8 cellular contexts compared by ENCODE assay signal in genomic region chr14:96501383-96501745, GRCh38.
DNase-seq lines count a peak whose midpoint lies in the region; ATAC-seq and TF ChIP-seq lines count a peak whose summit lies in the region.

No MANE protein-coding gene starts in this region.

- H3K27me3 ChIP-seq in GM06990 (replicated peaks; ENCODE audit: control insufficient read depth, insufficient read depth, low read length) (no peaks in the 10 kb centered on the region), muscle layer of colon (ENCODE audit: control insufficient read depth in 1 of 2, insufficient read depth in 2 of 2, low read length in 2 of 2) (no peaks in the 10 kb centered on the region)

- TF ChIP-seq CTCF in GM06990 (IDR thresholded peaks at IDR 0.05; ENCODE audit: insufficient read depth, low read length, poor library complexity, severe bottlenecking) (no peak), NB4 (IDR thresholded peaks at IDR 0.05; ENCODE audit: low read depth, low read length) (no peak), choroid plexus epithelial cell (conservative IDR thresholded peaks at IDR 0.05; ENCODE audit: low read depth, low read length) (no peak)

- peak overlapping the region; percentile 81 for H3K9ac ChIP-seq in muscle layer of colon (ENCODE audit: low read length)

- H3K36me3 ChIP-seq in GM06990 (ENCODE audit: control insufficient read depth, insufficient read depth, low read length) (no peaks in the 10 kb centered on the region), muscle layer of colon (ENCODE audit: insufficient read depth, low read length) (no peaks in the 10 kb centered on the region)

- peaks cover 32% of the 10 kb centered on the region for H3K4me1 ChIP-seq in muscle layer of colon (ENCODE audit: insufficient read depth, low read length)

- TF ChIP-seq POLR2A in NB4 (IDR thresholded peaks at IDR 0.05; ENCODE audit: extremely low read depth, insufficient read length) = no peak

- peak overlapping the region; percentile 97 for H3K4me3 ChIP-seq in GM06990 (replicated peaks; ENCODE audit: low read depth, low read length)
- peak overlapping the region; percentile 96 for H3K4me3 ChIP-seq in NB4 (ENCODE audit: low read depth, low read length)
- H3K4me3 ChIP-seq in choroid plexus epithelial cell (ENCODE audit: low read depth, low read length) = peak overlapping the region; percentile 92
- H3K4me3 ChIP-seq in muscle layer of colon (ENCODE audit: low read depth in 1 of 2, low read length in 2 of 2) = peak overlapping the region; percentile 90 to 93

- ATAC-seq in HG03045 (IDR thresholded peaks at IDR 0.05; ENCODE audit: unreplicated experiment) (no peak), GM18520 (IDR thresholded peaks at IDR 0.05; ENCODE audit: unreplicated experiment) (no peak), GM19351 (IDR thresholded peaks at IDR 0.05; ENCODE audit: unreplicated experiment) (no peak)

- DNase-seq in GM06990 (ENCODE audit: extremely low read depth, insufficient read length) (no peak), NB4 (ENCODE audit: low read depth) (no peak), choroid plexus epithelial cell (ENCODE audit: low read depth) (peak; percentile 2), NCI-H82 treated with DMSO at 0.1 percent for 48 hours (lab: John Stamatoyannopoulos, UW; ENCODE audit: unreplicated experiment) (no peak)

- peak overlapping the region; percentile 85 for H3K27ac ChIP-seq in muscle layer of colon (ENCODE audit: low read depth, low read length)

- H3K9me3 ChIP-seq in muscle layer of colon (ENCODE audit: low read length) = no peaks in the 10 kb centered on the region
